In genomic region chr1:227006397-227006796, GRCh38 we compare ENCODE assay signal across 25 cellular contexts.
DNase-seq lines count a peak whose midpoint lies in the region; ATAC-seq lines count a peak whose summit lies in the region.
"Had no signal": no experiment of that assay in that cellular context is flagged by ENCODE, and none has a peak within 500 bp of the region (broad histone marks: within the 10 kb centered on the region; RNA-seq: fewer than 3 reads in every experiment).

No MANE protein-coding gene starts in this region.

- peaks cover 6% of the 10 kb centered on the region for H3K4me1 Mint-ChIP-seq in activated T-cell treated with anti-CD3 and anti-CD28 coated beads, Interleukin-2, amount 50 U/mL, for 72 hours (ENCODE audit: low read depth)
- H3K4me1 Mint-ChIP-seq in stimulated activated memory B cell treated with anti-CD40 and anti-IgM and Interleukin-4, amounts not matched to agents 10 μg/mL and 1 μg/mL and 100 μg/mL, for 72 hours, result no peaks in the 10 kb centered on the region
- H3K4me1 Mint-ChIP-seq: CD4-positive, alpha-beta memory T cell; GM23338; neural progenitor cell had no signal

- H3K27ac Mint-ChIP-seq in activated T-cell treated with anti-CD3 and anti-CD28 coated beads, Interleukin-2, amount 50 U/mL, for 72 hours, result no peak overlapping the region
- peak overlapping the region; percentile 9 for H3K27ac Mint-ChIP-seq in stimulated activated memory B cell treated with anti-CD40 and anti-IgM and Interleukin-4, amounts not matched to agents 10 μg/mL and 1 μg/mL and 100 μg/mL, for 72 hours
- H3K27ac Mint-ChIP-seq: activated T-helper 2 cell treated with anti-CD3 and anti-CD28 coated beads, Interferon-gamma antibody, Interleukin-2, Interleukin-4, amounts not matched to agents 10 μg/mL and 5 μg/mL and 100 μg/mL, durations not matched to agents 14 hours and 24 hours and 36 hours; CD4-positive, alpha-beta memory T cell; GM23338; HFFc6; neural progenitor cell; type B pancreatic cell had no signal

- H3K4me3 Mint-ChIP-seq in activated T-cell treated with anti-CD3 and anti-CD28 coated beads, Interleukin-2, amount 50 U/mL, for 72 hours, result no peak overlapping the region
- no peak overlapping the region for H3K4me3 Mint-ChIP-seq in stimulated activated memory B cell treated with anti-CD40 and anti-IgM and Interleukin-4, amounts not matched to agents 10 μg/mL and 1 μg/mL and 100 μg/mL, for 72 hours
- H3K4me3 Mint-ChIP-seq: CD4-positive, alpha-beta memory T cell; GM23338; HFFc6; neural progenitor cell; type B pancreatic cell had no signal

- DNase-seq in activated T-cell treated with anti-CD3 and anti-CD28 coated beads, Interleukin-2, amount 50 U/mL, for 72 hours, result no peak
- DNase-seq in activated T-cell treated with anti-CD3 and anti-CD28 coated beads, Interleukin-2, amount 50 U/mL, for 48 hours, result no peak
- DNase-seq in HT-29 (ENCODE audit: low spot score) (no peak), cortex of kidney (lab: John Stamatoyannopoulos, UW) (no peak)
- no peak for DNase-seq in central memory CD4-positive, alpha-beta T cell
- DNase-seq: activated CD4-positive, alpha-beta T cell treated with anti-CD3 and anti-CD28 coated beads, Interleukin-2, amount 50 U/mL, for 1 hour; AML-193; CD4-positive, alpha-beta memory T cell; cerebellar nuclear complex; DMS 273 treated with DMSO at 0.1 percent for 48 hours; HFFc6; KBM-7; MM.1S; NCI-H1417; NCI-H2107; NCI-H510A; posterior cingulate gyrus; SHP77 had no signal

- peak; percentile 50 to 60 for ATAC-seq in activated T-cell treated with anti-CD3 and anti-CD28 coated beads, Interleukin-2, amount 50 U/mL, for 72 hours (replicated peaks in 1 of 2)
- ATAC-seq in GM21619 (IDR thresholded peaks at IDR 0.05; ENCODE audit: unreplicated experiment) (peak; percentile 81), HG03196 (IDR thresholded peaks at IDR 0.05; ENCODE audit: unreplicated experiment) (peak; percentile 61)
- ATAC-seq in stimulated activated memory B cell treated with anti-CD40 and anti-IgM and Interleukin-4, amounts not matched to agents 10 μg/mL and 1 μg/mL and 100 μg/mL, for 72 hours, result no peak
- ATAC-seq: GM23338 had no signal

- H3K27me3 Mint-ChIP-seq in activated T-cell treated with anti-CD3 and anti-CD28 coated beads, Interleukin-2, amount 50 U/mL, for 72 hours (ENCODE audit: low read depth), result peaks cover 9% of the 10 kb centered on the region
- H3K27me3 Mint-ChIP-seq in stimulated activated memory B cell treated with anti-CD40 and anti-IgM and Interleukin-4, amounts not matched to agents 10 μg/mL and 1 μg/mL and 100 μg/mL, for 72 hours, result peaks cover 8% of the 10 kb centered on the region
- H3K27me3 Mint-ChIP-seq: type B pancreatic cell had no signal

- H3K9me3 Mint-ChIP-seq in activated T-cell treated with anti-CD3 and anti-CD28 coated beads, Interleukin-2, amount 50 U/mL, for 72 hours, result no peaks in the 10 kb centered on the region
- no peaks in the 10 kb centered on the region for H3K9me3 Mint-ChIP-seq in stimulated activated memory B cell treated with anti-CD40 and anti-IgM and Interleukin-4, amounts not matched to agents 10 μg/mL and 1 μg/mL and 100 μg/mL, for 72 hours
- H3K9me3 Mint-ChIP-seq: activated T-helper 2 cell treated with anti-CD3 and anti-CD28 coated beads, Interferon-gamma antibody, Interleukin-2, Interleukin-4, amounts not matched to agents 10 μg/mL and 5 μg/mL and 100 μg/mL, durations not matched to agents 14 hours and 24 hours and 36 hours; GM23338; HFFc6; neural progenitor cell; type B pancreatic cell had no signal

- H3K36me3 Mint-ChIP-seq in activated T-cell treated with anti-CD3 and anti-CD28 coated beads, Interleukin-2, amount 50 U/mL, for 72 hours (ENCODE audit: insufficient read depth in 2 of 2), result no peaks in the 10 kb centered on the region
- H3K36me3 Mint-ChIP-seq in stimulated activated memory B cell treated with anti-CD40 and anti-IgM and Interleukin-4, amounts not matched to agents 10 μg/mL and 1 μg/mL and 100 μg/mL, for 72 hours, result no peaks in the 10 kb centered on the region
- H3K36me3 Mint-ChIP-seq: CD4-positive, alpha-beta memory T cell had no signal
